9 cellular contexts compared by ENCODE assay signal in genomic region chr7:119482209-119482608, GRCh38.
DNase-seq lines count a peak whose midpoint lies in the region; ATAC-seq and TF ChIP-seq lines count a peak whose summit lies in the region.
"Had no signal": no experiment of that assay in that cellular context is flagged by ENCODE, and none has a peak within 500 bp of the region (broad histone marks: within the 10 kb centered on the region; RNA-seq: fewer than 3 reads in every experiment).

No MANE protein-coding gene starts in this region.

- no peak overlapping the region for H3K9ac ChIP-seq in fibroblast of lung (ENCODE audit: insufficient read depth, low read length)

- H3K36me3 Mint-ChIP-seq in CD4-positive, alpha-beta memory T cell = no peaks in the 10 kb centered on the region

- no peaks in the 10 kb centered on the region for H3K79me2 ChIP-seq in fibroblast of lung (ENCODE audit: control insufficient read depth, insufficient read depth, low read length)

- peaks cover 0 to 15% (median 8%) of the 10 kb centered on the region in 8 donors for H3K9me3 Mint-ChIP-seq in CD4-positive, alpha-beta memory T cell

- TF ChIP-seq CTCF in fibroblast of lung (conservative IDR thresholded peaks at IDR 0.05 in 1 of 2, IDR thresholded peaks at IDR 0.05 in 1 of 2; ENCODE audit: low read depth in 1 of 2, low read length in 2 of 2) (peak in 1 of 2 donors; percentile 42), tibial nerve (IDR thresholded peaks at IDR 0.05) (no peak)

- H3K4me1 ChIP-seq in fibroblast of lung (ENCODE audit: control insufficient read depth, extremely low read depth, insufficient read depth, low read length) = no peaks in the 10 kb centered on the region
- no peaks in the 10 kb centered on the region for H3K4me1 ChIP-seq in tibial nerve
- no peaks in the 10 kb centered on the region for H3K4me1 ChIP-seq in CD4-positive, alpha-beta memory T cell (ENCODE audit: insufficient read depth, low read length)

- no peak overlapping the region for H3K27ac Mint-ChIP-seq in CD4-positive, alpha-beta memory T cell
- H3K27ac Mint-ChIP-seq: dendritic cell treated with granulocyte-macrophage colony-stimulating factor and Interleukin-4, amounts not matched to agents 40 ng/mL and 50 ng/mL, for 4 days had no signal

- ATAC-seq in GM18858 (IDR thresholded peaks at IDR 0.05; ENCODE audit: unreplicated experiment) (peak; percentile 99), HG02885 (IDR thresholded peaks at IDR 0.05; ENCODE audit: poor library complexity, unreplicated experiment) (peak; percentile 99)

- H4K20me1 ChIP-seq in fibroblast of lung (ENCODE audit: control insufficient read depth, extremely low read depth, insufficient read depth, low read length) = no peaks in the 10 kb centered on the region

- no peak overlapping the region for H3K4me3 ChIP-seq in fibroblast of lung (replicated peaks in 1 of 4; ENCODE audit: control extremely low read depth in 1 of 4, insufficient read depth in 1 of 4, low read depth in 3 of 4, low read length in 4 of 4)
- H3K4me3 ChIP-seq in tibial nerve = no peak overlapping the region
- H3K4me3 ChIP-seq in CD4-positive, alpha-beta memory T cell (ENCODE audit: low read length in 2 of 2) = no peak overlapping the region

- WGBS in tibial nerve, 2 donors = 22 to 26% methylated on average over 4 of the region's 4 CpGs

- DNase-seq in Ammon's horn (ENCODE audit: low spot score) (peak; percentile 14), NCI-H69 (lab: John Stamatoyannopoulos, UW) (peak; percentile 85), fibroblast of lung (ENCODE audit: low read depth in 2 of 2) (peak; percentile 2 to 4), tibial nerve (ENCODE audit: low spot score in 2 of 2) (no peak), KG1 (lab: John Stamatoyannopoulos, UW) (no peak)
- DNase-seq in CD4-positive, alpha-beta memory T cell = no peak

- H3K27ac ChIP-seq in fibroblast of lung (ENCODE audit: insufficient read depth, low read length) (no peak overlapping the region), tibial nerve (no peak overlapping the region)
- no peak overlapping the region for H3K27ac ChIP-seq in CD4-positive, alpha-beta memory T cell (ENCODE audit: low read depth, low read length)

- H3K36me3 ChIP-seq in fibroblast of lung (ENCODE audit: control insufficient read depth, insufficient read depth, low read length) (no peaks in the 10 kb centered on the region), tibial nerve (no peaks in the 10 kb centered on the region)
- H3K36me3 ChIP-seq in CD4-positive, alpha-beta memory T cell (ENCODE audit: insufficient read depth, low read length) = no peaks in the 10 kb centered on the region

- no peak overlapping the region for H2AFZ ChIP-seq in fibroblast of lung (ENCODE audit: low read length)

- no peak for TF ChIP-seq POLR2A in tibial nerve (IDR thresholded peaks at IDR 0.05)

- no peaks in the 10 kb centered on the region for H3K27me3 Mint-ChIP-seq in CD4-positive, alpha-beta memory T cell
- H3K27me3 Mint-ChIP-seq: dendritic cell treated with granulocyte-macrophage colony-stimulating factor and Interleukin-4, amounts not matched to agents 40 ng/mL and 50 ng/mL, for 4 days had no signal

- intact Hi-C loops in CD4-positive, alpha-beta memory T cell (cut with micrococcal nuclease) = no loop called here

- no peak overlapping the region for H3K4me3 Mint-ChIP-seq in CD4-positive, alpha-beta memory T cell
- H3K4me3 Mint-ChIP-seq: dendritic cell treated with granulocyte-macrophage colony-stimulating factor and Interleukin-4, amounts not matched to agents 40 ng/mL and 50 ng/mL, for 4 days had no signal

- H3K27me3 ChIP-seq in fibroblast of lung (ENCODE audit: control insufficient read depth, insufficient read depth, low read length) (no peaks in the 10 kb centered on the region), tibial nerve (no peaks in the 10 kb centered on the region)
- no peaks in the 10 kb centered on the region for H3K27me3 ChIP-seq in CD4-positive, alpha-beta memory T cell (ENCODE audit: insufficient read depth, low read length)

- POLR2A ChIA-PET in CD4-positive, alpha-beta memory T cell (lab: Charles Lee; ENCODE audit: partially characterized antibody) = no interaction called here

- CTCF ChIA-PET in CD4-positive, alpha-beta memory T cell (lab: Charles Lee; ENCODE audit: partially characterized antibody) = no interaction called here

- H3K4me2 ChIP-seq in fibroblast of lung (ENCODE audit: extremely low read depth, insufficient read depth, low read length) = no peak overlapping the region

- H3K4me1 Mint-ChIP-seq in CD4-positive, alpha-beta memory T cell = no peaks in the 10 kb centered on the region

- H3K9me3 ChIP-seq in fibroblast of lung (ENCODE audit: control insufficient read depth, insufficient read depth, low read depth, low read length) = no peaks in the 10 kb centered on the region
- H3K9me3 ChIP-seq in tibial nerve = no peaks in the 10 kb centered on the region
- H3K9me3 ChIP-seq in CD4-positive, alpha-beta memory T cell (ENCODE audit: control insufficient read depth in 1 of 2, low read length in 2 of 2) = no peaks in the 10 kb centered on the region

- TF ChIP-seq EP300 in tibial nerve (IDR thresholded peaks at IDR 0.05) = no peak

Comparison
In these comparisons a context has a peak if more than half of its experiments do, and no peak if none do; other contexts are left out.
1. DNase-seq: peak in Ammon's horn (single experiment), NCI-H69 (single experiment) and fibroblast of lung (2 of 2); none in tibial nerve (0 of 2), KG1 (single experiment) and CD4-positive, alpha-beta memory T cell (0 of 5).